Comparison of ENCODE assay signal across 8 cellular contexts in the genomic region with DNA sequence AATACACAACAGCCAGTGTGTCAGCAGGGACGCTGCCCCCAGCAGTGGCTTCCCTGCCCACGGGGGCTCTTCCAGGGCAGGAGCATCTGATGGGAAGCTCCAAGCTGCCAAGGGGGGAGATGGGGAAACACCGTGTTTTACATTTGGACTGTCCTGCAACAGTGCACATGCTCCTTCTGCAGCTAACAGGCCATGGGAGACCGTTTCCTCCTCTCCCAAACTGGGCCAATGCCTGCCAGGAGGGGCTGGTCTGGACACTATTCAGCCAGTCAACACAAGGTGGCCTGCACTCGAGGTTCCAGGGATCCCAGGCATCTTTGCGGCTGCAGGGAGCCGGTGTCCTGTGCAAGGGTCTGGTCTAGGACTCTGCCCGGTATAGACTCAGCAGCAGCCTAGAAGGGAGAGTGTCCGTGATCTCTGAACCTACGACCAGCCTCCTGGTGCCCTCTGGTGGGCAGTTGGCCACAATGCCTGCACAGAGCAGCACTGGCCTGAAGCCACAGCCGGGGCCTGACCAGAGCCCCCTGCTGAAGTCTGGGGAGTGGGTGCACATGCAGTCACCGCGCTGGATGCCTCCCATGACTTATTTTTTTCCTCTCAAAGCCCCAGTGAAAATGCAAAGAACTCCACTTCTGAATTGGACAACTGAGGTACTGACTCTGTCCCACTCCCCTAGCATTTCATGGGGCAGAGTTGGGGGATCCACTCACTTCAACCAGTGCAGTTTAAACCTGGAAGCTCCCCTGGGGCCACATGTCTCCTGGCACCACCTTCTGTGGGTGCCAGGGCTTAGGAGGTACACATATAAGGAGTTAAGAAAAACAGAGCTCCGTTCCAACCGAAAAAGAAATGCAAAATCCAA. TPM values are rescaled to one million over a fixed set of nuclear protein-coding genes. Genes with fewer than 3 reads are reported as not detected.
DNase-seq lines count a peak whose midpoint lies in the region; ATAC-seq and TF ChIP-seq lines count a peak whose summit lies in the region.

No MANE protein-coding gene starts in this region.

- CTCF ChIA-PET in Panc1 (lab: Charles Lee), result interaction anchor here (1.4 kb wide), 1 partner anchor 281 kb away, joined by 4 read pairs; no protein-coding TSS in a partner anchor

- H3K4me1 Mint-ChIP-seq in activated naive CD8-positive, alpha-beta T cell treated with anti-CD3 and anti-CD28 coated beads for 36 hours, result no peaks in the 10 kb centered on the region
- no peaks in the 10 kb centered on the region for H3K4me1 Mint-ChIP-seq in progenitor cell of endocrine pancreas (ENCODE audit: low read depth)

- no peaks in the 10 kb centered on the region for H3K9me3 Mint-ChIP-seq in activated naive CD8-positive, alpha-beta T cell treated with anti-CD3 and anti-CD28 coated beads for 36 hours
- H3K9me3 Mint-ChIP-seq in progenitor cell of endocrine pancreas (ENCODE audit: low read depth), result no peaks in the 10 kb centered on the region

- ATAC-seq in HG02798 (IDR thresholded peaks at IDR 0.05; ENCODE audit: poor library complexity, unreplicated experiment), result peak; percentile 60
- ATAC-seq in Panc1, result peak; percentile 91
- ATAC-seq in HG03025 (IDR thresholded peaks at IDR 0.05; ENCODE audit: low FRiP score, unreplicated experiment), result no peak
- no peak for ATAC-seq in GM18517 (IDR thresholded peaks at IDR 0.05; ENCODE audit: unreplicated experiment)

- no peaks in the 10 kb centered on the region for H3K27me3 Mint-ChIP-seq in activated naive CD8-positive, alpha-beta T cell treated with anti-CD3 and anti-CD28 coated beads for 36 hours
- no peaks in the 10 kb centered on the region for H3K27me3 Mint-ChIP-seq in progenitor cell of endocrine pancreas

- TF ChIP-seq CTCF in Panc1 (IDR thresholded peaks at IDR 0.05) (peak; percentile 91), cardiac muscle cell (IDR thresholded peaks at IDR 0.05; ENCODE audit: low read depth, low read length) (peak; percentile 88), progenitor cell of endocrine pancreas (IDR thresholded peaks at IDR 0.05; ENCODE audit: unreplicated experiment) (peak; percentile 85)

- in situ Hi-C loops in Panc1 (cut with HindIII; ENCODE audit: low pct_unique_long_range_greater_than_20kb, low sequenced_read_pairs), result no loop called here

- peaks cover 9% of the 10 kb centered on the region for H3K36me3 ChIP-seq in Panc1 (ENCODE audit: control insufficient read depth, insufficient read depth, low read length)
- peaks cover 27% of the 10 kb centered on the region for H3K36me3 ChIP-seq in cardiac muscle cell

- H3K4me3 ChIP-seq in Panc1 (ENCODE audit: low read depth in 2 of 2, low read length in 2 of 2) (no peak overlapping the region), cardiac muscle cell (no peak overlapping the region)

- no peaks in the 10 kb centered on the region for H3K27me3 ChIP-seq in Panc1 (ENCODE audit: control insufficient read depth, insufficient read depth, low read length)
- no peaks in the 10 kb centered on the region for H3K27me3 ChIP-seq in cardiac muscle cell

- DNase-seq in DMS114 treated with DMSO at 0.1 percent for 48 hours (lab: John Stamatoyannopoulos, UW; ENCODE audit: unreplicated experiment), result peak; percentile 44
- DNase-seq in Panc1 (ENCODE audit: low read depth, low spot score), result peak; percentile 45
- peak; percentile 48 for DNase-seq in activated naive CD8-positive, alpha-beta T cell treated with anti-CD3 and anti-CD28 coated beads for 36 hours
- peak; percentile 69 to 82 for DNase-seq in cardiac muscle cell (ENCODE audit: low read depth in 1 of 2, low spot score in 1 of 2)
- peak; percentile 74 for DNase-seq in progenitor cell of endocrine pancreas (ENCODE audit: low spot score, unreplicated experiment)

- H3K9me3 ChIP-seq in Panc1 (ENCODE audit: control insufficient read depth, insufficient read depth, low read depth, low read length) (no peaks in the 10 kb centered on the region), cardiac muscle cell (ENCODE audit: low read depth) (no peaks in the 10 kb centered on the region)

- H3K36me3 Mint-ChIP-seq in activated naive CD8-positive, alpha-beta T cell treated with anti-CD3 and anti-CD28 coated beads for 36 hours, result peaks cover 17% of the 10 kb centered on the region
- H3K36me3 Mint-ChIP-seq in progenitor cell of endocrine pancreas (ENCODE audit: insufficient read depth), result peaks cover 23% of the 10 kb centered on the region

- peak overlapping the region; percentile 45 for H3K27ac Mint-ChIP-seq in activated naive CD8-positive, alpha-beta T cell treated with anti-CD3 and anti-CD28 coated beads for 36 hours
- H3K27ac Mint-ChIP-seq in progenitor cell of endocrine pancreas, result no peak overlapping the region

- H3K27ac ChIP-seq in Panc1 (ENCODE audit: low read length) (peak overlapping the region; percentile 48; the same call in 1 of the 2 replicates), cardiac muscle cell (no peak overlapping the region)

- no peak overlapping the region for H3K4me3 Mint-ChIP-seq in activated naive CD8-positive, alpha-beta T cell treated with anti-CD3 and anti-CD28 coated beads for 36 hours
- no peak overlapping the region for H3K4me3 Mint-ChIP-seq in progenitor cell of endocrine pancreas (ENCODE audit: low read depth)

- no TSS peak for BruUV-seq in Panc1 (replicated peaks; lab: Mats Ljungman, UMichigan)

- intact Hi-C loops in Panc1 (cut with micrococcal nuclease; ENCODE audit: unreplicated experiment), result loop anchor here (5.0 to 10.0 kb wide), 3 partner anchors 171 to 349 kb away; no protein-coding TSS in a partner anchor

- POLR2A ChIA-PET in Panc1 (lab: Charles Lee), result no interaction called here

- H3K4me1 ChIP-seq in Panc1 (ENCODE audit: control insufficient read depth, insufficient read depth, low read length) (peaks cover 18% of the 10 kb centered on the region), cardiac muscle cell (ENCODE audit: low read depth) (no peaks in the 10 kb centered on the region)

RNA-seq across cellular contexts. Expression of a gene that starts 33.3 kb away (rescaled TPM):
- total RNA-seq in Panc1 (2021; ENCODE audit: unreplicated experiment), result 116 TPM
- 106 TPM for polyA plus RNA-seq in Panc1 (2012; ENCODE audit: insufficient read length)
- 100 to 1,000 TPM; 192 to 196 TPM for total RNA-seq in activated naive CD8-positive, alpha-beta T cell treated with anti-CD3 and anti-CD28 coated beads for 36 hours
- 54.8 and 61.5 TPM in 2 replicates for total RNA-seq in cardiac muscle cell
- 34.0 and 39.2 TPM in 2 replicates for polyA plus RNA-seq in cardiac muscle cell
- total RNA-seq in progenitor cell of endocrine pancreas, result 193 and 196 TPM in 2 replicates

RNA-seq across cellular contexts. Expression of a gene that starts 34.1 kb away (rescaled TPM):
- not detected for total RNA-seq in Panc1 (2021; ENCODE audit: unreplicated experiment)
- not detected for polyA plus RNA-seq in Panc1 (2012; ENCODE audit: insufficient read length)
- not detected for total RNA-seq in activated naive CD8-positive, alpha-beta T cell treated with anti-CD3 and anti-CD28 coated beads for 36 hours
- total RNA-seq in cardiac muscle cell, result not detected in 2 replicates
- not detected in 2 replicates for polyA plus RNA-seq in cardiac muscle cell
- not detected in 2 replicates for total RNA-seq in progenitor cell of endocrine pancreas

Comparison
In these comparisons a context has a peak if more than half of its experiments do, and no peak if none do; other contexts are left out.
1. ATAC-seq: peak in HG02798 (single experiment) and Panc1 (single experiment); none in HG03025 (single experiment) and GM18517 (single experiment).
2. Peak in every context shown above with its lines, with median percentiles within 50 percentile points of each other: DNase-seq and CTCF ChIP-seq.